Comparison of ENCODE assay signal across 22 cellular contexts in genomic region chr1:78126506-78126905, GRCh38.
DNase-seq lines count a peak whose midpoint lies in the region; ATAC-seq and TF ChIP-seq lines count a peak whose summit lies in the region.
"Had no signal": no experiment of that assay in that cellular context is flagged by ENCODE, and none has a peak within 500 bp of the region (broad histone marks: within the 10 kb centered on the region; RNA-seq: fewer than 3 reads in every experiment).

No MANE protein-coding gene starts in this region.

- H3K79me2 ChIP-seq in PC-3 (ENCODE audit: low read length), result no peaks in the 10 kb centered on the region

- TF ChIP-seq CTCF in AG10803 (conservative IDR thresholded peaks at IDR 0.05; ENCODE audit: low read length) (no peak), cardiac fibroblast (IDR thresholded peaks at IDR 0.05; ENCODE audit: low read depth, low read length) (no peak), fibroblast of pulmonary artery (IDR thresholded peaks at IDR 0.05; ENCODE audit: low read length, missing control alignments) (no peak), PC-3 (conservative IDR thresholded peaks at IDR 0.05; ENCODE audit: low read depth, low read length) (no peak), endothelial cell (IDR thresholded peaks at IDR 0.05; ENCODE audit: unreplicated experiment) (no peak)

- intact Hi-C loops in PC-3 (cut with micrococcal nuclease), result no loop called here

- no TSS peak for BruUV-seq in PC-3 (replicated peaks; lab: Mats Ljungman, UMichigan)

- no peak overlapping the region for H2AFZ ChIP-seq in PC-3 (ENCODE audit: low read length)
- H2AFZ ChIP-seq: GM23338 had no signal

- no peak overlapping the region for H3K4me2 ChIP-seq in PC-3 (ENCODE audit: low read length)
- H3K4me2 ChIP-seq: BLaER1 treated with 17β-estradiol and CSF1 and Interleukin-3, amounts not matched to agents 10 nM and 100 nM; GM23338 had no signal

- peaks cover 6% of the 10 kb centered on the region for H3K4me1 ChIP-seq in PC-3 (ENCODE audit: insufficient read depth, low read length)
- H3K4me1 ChIP-seq: Caco-2, HAP-1 had no signal

- no peak overlapping the region for H3K9ac ChIP-seq in PC-3 (ENCODE audit: low read length)
- H3K9ac ChIP-seq: BLaER1 treated with 17β-estradiol and CSF1 and Interleukin-3, amounts not matched to agents 10 nM and 100 nM had no signal

- H3K36me3 ChIP-seq in PC-3 (ENCODE audit: low read depth, low read length), result no peaks in the 10 kb centered on the region
- H3K36me3 ChIP-seq: BLaER1 treated with 17β-estradiol and CSF1 and Interleukin-3, amounts not matched to agents 10 nM and 100 nM; HAP-1 had no signal

- no peaks in the 10 kb centered on the region for H3K9me3 ChIP-seq in PC-3 (ENCODE audit: low read length)
- H3K9me3 ChIP-seq: Caco-2, HAP-1 had no signal

- POLR2A ChIA-PET in PC-3 (lab: Charles Lee; ENCODE audit: unreplicated experiment), result no interaction called here

- H4K20me1 ChIP-seq in PC-3 (ENCODE audit: low read length), result no peaks in the 10 kb centered on the region
- H4K20me1 ChIP-seq: BLaER1 treated with 17β-estradiol and CSF1 and Interleukin-3, amounts not matched to agents 10 nM and 100 nM had no signal

- no peaks in the 10 kb centered on the region for H3K27me3 Mint-ChIP-seq in endothelial cell (ENCODE audit: unreplicated experiment)
- H3K27me3 Mint-ChIP-seq: CD4-positive, alpha-beta memory T cell had no signal

- DNase-seq in AG10803 (ENCODE audit: low read depth) (peak; percentile 33), NCI-H446 (lab: John Stamatoyannopoulos, UW) (peak; percentile 30 to 68), cardiac fibroblast (ENCODE audit: low read depth in 2 of 2) (peak; percentile 65 to 69), fibroblast of pulmonary artery (ENCODE audit: low read depth) (peak; percentile 44), PC-3 (no peak), HK-2 (ENCODE audit: unreplicated experiment) (no peak), endothelial cell (ENCODE audit: low spot score) (no peak)
- DNase-seq: ACHN; Caco-2; CD4-positive, alpha-beta memory T cell; DMS 273 treated with DMSO at 0.1 percent for 48 hours; DMS79 treated with DMSO at 0.1 percent for 48 hours; IMR-90; NCI-H1417 treated with DMSO at 0.1 percent for 48 hours; NCI-H187; NK-92 treated with Interleukin-12 subunit alpha and Interleukin-12 subunit beta, amount 100 ng/mL, for 24 hours had no signal

- ATAC-seq in HG02970 (IDR thresholded peaks at IDR 0.05; ENCODE audit: low FRiP score, unreplicated experiment) (no peak), PC-3 (no peak)
- ATAC-seq: GM23338, Panc1 had no signal

- no peaks in the 10 kb centered on the region for H3K4me1 Mint-ChIP-seq in endothelial cell (ENCODE audit: unreplicated experiment)
- H3K4me1 Mint-ChIP-seq: CD4-positive, alpha-beta memory T cell; GM23338 had no signal

- CTCF ChIA-PET in PC-3 (lab: Charles Lee), result no interaction called here

- H3K4me3 ChIP-seq in AG10803 (ENCODE audit: low read length) (no peak overlapping the region), cardiac fibroblast (replicated peaks in 1 of 2; ENCODE audit: low read depth in 2 of 2, low read length in 2 of 2) (no peak overlapping the region), fibroblast of pulmonary artery (replicated peaks; ENCODE audit: low read depth, low read length) (no peak overlapping the region), PC-3 (ENCODE audit: low read length) (no peak overlapping the region)
- H3K4me3 ChIP-seq: BLaER1 treated with 17β-estradiol and CSF1 and Interleukin-3, amounts not matched to agents 10 nM and 100 nM; GM23338; HAP-1 had no signal

- no peak overlapping the region for H3K27ac Mint-ChIP-seq in endothelial cell (ENCODE audit: unreplicated experiment)
- H3K27ac Mint-ChIP-seq: CD4-positive, alpha-beta memory T cell; GM23338 had no signal

- H3K27me3 ChIP-seq in PC-3 (ENCODE audit: low read length), result no peaks in the 10 kb centered on the region
- H3K27me3 ChIP-seq: BLaER1 treated with 17β-estradiol and CSF1 and Interleukin-3, amounts not matched to agents 10 nM and 100 nM had no signal

- no peak overlapping the region for H3K4me3 Mint-ChIP-seq in endothelial cell (ENCODE audit: unreplicated experiment)
- H3K4me3 Mint-ChIP-seq: CD4-positive, alpha-beta memory T cell; GM23338 had no signal

- H3K27ac ChIP-seq in PC-3 (ENCODE audit: low read length), result no peak overlapping the region
- H3K27ac ChIP-seq: 22Rv1; BLaER1 treated with 17β-estradiol and CSF1 and Interleukin-3, amounts not matched to agents 10 nM and 100 nM had no signal

- H3K36me3 Mint-ChIP-seq in endothelial cell (ENCODE audit: low read depth, unreplicated experiment), result no peaks in the 10 kb centered on the region
- H3K36me3 Mint-ChIP-seq: CD4-positive, alpha-beta memory T cell had no signal

- no peaks in the 10 kb centered on the region for H3F3A ChIP-seq in PC-3 (ENCODE audit: low read length, unreplicated experiment)

- no peaks in the 10 kb centered on the region for H3K9me2 ChIP-seq in PC-3 (replicated peaks; ENCODE audit: low read length)

- H3K9me3 Mint-ChIP-seq in endothelial cell (ENCODE audit: unreplicated experiment), result no peaks in the 10 kb centered on the region
- H3K9me3 Mint-ChIP-seq: CD4-positive, alpha-beta memory T cell; GM23338 had no signal

Comparison
In these comparisons a context has a peak if more than half of its experiments do, and no peak if none do; other contexts are left out.
1. DNase-seq: peak in AG10803 (single experiment), NCI-H446 (2 of 2), cardiac fibroblast (2 of 2) and fibroblast of pulmonary artery (single experiment); none in PC-3 (single experiment), HK-2 (single experiment) and endothelial cell (single experiment).